In genomic region chr7:124482229-124482628, GRCh38 we compare ENCODE assay signal across 1 cellular context.
TF ChIP-seq lines count a peak whose summit lies in the region.

No MANE protein-coding gene starts in this region.

TF ChIP-seq in GM23338, 12 proteins besides CTCF, POLR2A, EP300 and RAD21 (continued from another document):
- no peak for TF ChIP-seq ZNF462 (CRISPR knock-in tag; IDR thresholded peaks at IDR 0.05)
- no peak for TF ChIP-seq JUNB (IDR thresholded peaks at IDR 0.05; ENCODE audit: unreplicated experiment)
- no peak for TF ChIP-seq CREB1 (CRISPR knock-in tag; IDR thresholded peaks at IDR 0.05; ENCODE audit: low read depth)
- TF ChIP-seq EZH2phosphoT487 (IDR thresholded peaks at IDR 0.05; ENCODE audit: unreplicated experiment) = no peak
